18 cellular contexts compared by ENCODE assay signal in genomic region chr3:170636609-170637008, GRCh38. TPM values are rescaled to one million over a fixed set of nuclear protein-coding genes. Genes with fewer than 3 reads are reported as not detected.
DNase-seq lines count a peak whose midpoint lies in the region; FAIRE-seq and TF ChIP-seq lines count a peak whose summit lies in the region.
"Had no signal": no experiment of that assay in that cellular context is flagged by ENCODE, and none has a peak within 500 bp of the region (broad histone marks: within the 10 kb centered on the region; RNA-seq: fewer than 3 reads in every experiment).

No MANE protein-coding gene starts in this region.

- peak; percentile 67 for DNase-seq in NCI-H446 treated with DMSO at 0.1 percent for 48 hours (lab: John Stamatoyannopoulos, UW)
- DNase-seq in dorsolateral prefrontal cortex, result no peak
- DNase-seq in neuronal stem cell (ENCODE audit: low spot score), result no peak
- no peak for DNase-seq in D721Med (ENCODE audit: insufficient read length, low spot score)
- DNase-seq in stomach, result no peak
- DNase-seq in GM19238 (ENCODE audit: insufficient read length, low spot score), result no peak
- DNase-seq: CD4-positive, alpha-beta T cell; DND-41; GDM1; GM23248; KBM-7; NCI-H1105 treated with DMSO at 0.1 percent for 48 hours; NCI-H1694 treated with DMSO at 0.1 percent for 48 hours; NCI-H510A treated with DMSO at 0.1 percent for 48 hours; PC-9 had no signal

- FAIRE-seq in D721Med (lab: Jason Lieb, UNC), result no peak
- FAIRE-seq: A549 had no signal

- peak overlapping the region; percentile 86 for H3K27ac ChIP-seq in DOHH2 (ENCODE audit: low read depth, low read length)
- H3K27ac ChIP-seq in dorsolateral prefrontal cortex, result peak overlapping the region in 46 of 59 donors; percentile 17 to 83 (median 64)
- H3K27ac ChIP-seq in neuronal stem cell (replicated peaks; ENCODE audit: low read length), result no peak overlapping the region
- H3K27ac ChIP-seq in stomach, result no peak overlapping the region
- H3K27ac ChIP-seq: A549, GM23248, PC-9 had no signal

- peaks cover 32% of the 10 kb centered on the region for H3F3A ChIP-seq in DOHH2 (ENCODE audit: control insufficient read depth, insufficient read depth)

- peak overlapping the region; percentile 22 for H2AK5ac ChIP-seq in neuronal stem cell (ENCODE audit: low read depth, low read length)

- H3K23ac ChIP-seq in neuronal stem cell (ENCODE audit: low read depth, low read length, poor library complexity), result no peak overlapping the region

- no peak overlapping the region for H4K8ac ChIP-seq in neuronal stem cell (ENCODE audit: low read depth, low read length)

- peak overlapping the region; percentile 63 for H2BK12ac ChIP-seq in neuronal stem cell (ENCODE audit: low read length)

- H4K91ac ChIP-seq in neuronal stem cell (ENCODE audit: low read depth, low read length, poor library complexity), result no peak overlapping the region

- H3K9ac ChIP-seq in neuronal stem cell (ENCODE audit: low read depth, low read length, poor library complexity), result no peak overlapping the region
- H3K9ac ChIP-seq: GM23248 had no signal

- H3K36me3 ChIP-seq in DOHH2 (ENCODE audit: control insufficient read depth, low read length) (no peaks in the 10 kb centered on the region), neuronal stem cell (replicated peaks in 1 of 2; ENCODE audit: control insufficient read depth in 2 of 2, insufficient read depth in 2 of 2, low read length in 2 of 2) (no peaks in the 10 kb centered on the region), stomach (no peaks in the 10 kb centered on the region)
- H3K36me3 ChIP-seq: HAP-1 had no signal

- no peak overlapping the region for H2BK15ac ChIP-seq in neuronal stem cell (ENCODE audit: low read length)

- H3K27me3 ChIP-seq in DOHH2 (ENCODE audit: control insufficient read depth, low read length) (no peaks in the 10 kb centered on the region), dorsolateral prefrontal cortex (no peaks in the 10 kb centered on the region), neuronal stem cell (ENCODE audit: control insufficient read depth in 3 of 3, insufficient read depth in 3 of 3, low read depth in 1 of 3, low read length in 3 of 3) (no peaks in the 10 kb centered on the region), stomach (no peaks in the 10 kb centered on the region)

- no peak overlapping the region for H2BK120ac ChIP-seq in neuronal stem cell (ENCODE audit: low read depth, low read length)

- no peaks in the 10 kb centered on the region for H3K79me2 ChIP-seq in DOHH2 (ENCODE audit: control insufficient read depth, low read length)

- H3K4ac ChIP-seq in neuronal stem cell (ENCODE audit: low read length), result no peak overlapping the region

- H3K4me3 ChIP-seq in DOHH2 (ENCODE audit: low read length), result no peak overlapping the region
- no peak overlapping the region for H3K4me3 ChIP-seq in dorsolateral prefrontal cortex
- no peak overlapping the region for H3K4me3 ChIP-seq in neuronal stem cell (ENCODE audit: low read length in 2 of 2)
- H3K4me3 ChIP-seq in stomach, result no peak overlapping the region
- H3K4me3 ChIP-seq: A549, GM23248, HAP-1, PC-9 had no signal

- no peaks in the 10 kb centered on the region for H3K9me3 ChIP-seq in DOHH2 (ENCODE audit: control insufficient read depth, insufficient read depth, low read length)
- H3K9me3 ChIP-seq in neuronal stem cell (replicated peaks in 1 of 2; ENCODE audit: control insufficient read depth in 2 of 2, insufficient read depth in 1 of 2, low read depth in 1 of 2, low read length in 2 of 2), result no peaks in the 10 kb centered on the region
- no peaks in the 10 kb centered on the region for H3K9me3 ChIP-seq in stomach
- H3K9me3 ChIP-seq: A549, HAP-1 had no signal

- peaks cover 93% of the 10 kb centered on the region for H3K4me1 ChIP-seq in DOHH2 (ENCODE audit: control insufficient read depth, low read length)
- H3K4me1 ChIP-seq in neuronal stem cell (ENCODE audit: control insufficient read depth in 2 of 2, insufficient read depth in 1 of 2, low read depth in 1 of 2, low read length in 2 of 2), result peaks cover 27 to 35% of the 10 kb centered on the region in 2 donors
- H3K4me1 ChIP-seq in stomach, result no peaks in the 10 kb centered on the region
- H3K4me1 ChIP-seq: A549 had no signal

- H3K18ac ChIP-seq in neuronal stem cell (ENCODE audit: low read length), result peak overlapping the region; percentile 34

- no peaks in the 10 kb centered on the region for H3K9me2 ChIP-seq in DOHH2 (replicated peaks; ENCODE audit: control insufficient read depth, low read length)

- no CpG with 5 or more reads among the region's 5 CpGs for WGBS in neuronal stem cell (ENCODE audit: extremely low coverage in 2 of 2, insufficient read length in 2 of 2, insufficient replicate concordance in 1 of 2), 2 donors
- 86 to 93% (median 87%) methylated on average over 5 of the region's 5 CpGs for WGBS in stomach, 5 donors

- intact Hi-C loops in dorsolateral prefrontal cortex (cut with DNase I) (loop anchor here in 1 of 2 donors (10.0 kb wide), 1 partner anchor 222 kb away; the partner anchor contains the start of gene CLDN11), stomach (cut with DNase I; ENCODE audit: low total_unique reads) (no loop called here)

- H3K14ac ChIP-seq in neuronal stem cell (ENCODE audit: low read length), result no peak overlapping the region

- no peak overlapping the region for H2AFZ ChIP-seq in neuronal stem cell (ENCODE audit: low read length)
- H2AFZ ChIP-seq: GM23248, PC-9 had no signal

- TF ChIP-seq POLR2A in stomach (IDR thresholded peaks at IDR 0.05), result no peak

- TF ChIP-seq CTCF in DOHH2 (IDR thresholded peaks at IDR 0.05; ENCODE audit: low read depth, low read length, poor library complexity, severe bottlenecking) (no peak), dorsolateral prefrontal cortex (IDR thresholded peaks at IDR 0.05 in 54 of 56, conservative IDR thresholded peaks at IDR 0.05 in 2 of 56; ENCODE audit: low read depth in 1 of 56, partially characterized antibody in 56 of 56) (no peak), D721Med (IDR thresholded peaks at IDR 0.05; ENCODE audit: insufficient read depth, missing control alignments) (no peak), stomach (IDR thresholded peaks at IDR 0.05) (no peak)

- H3K79me1 ChIP-seq in neuronal stem cell (ENCODE audit: low read depth, low read length), result no peaks in the 10 kb centered on the region

- no peak for TF ChIP-seq EP300 in stomach (IDR thresholded peaks at IDR 0.05)

- no peak overlapping the region for H2BK5ac ChIP-seq in neuronal stem cell (ENCODE audit: low read length)

- H4K20me1 ChIP-seq in DOHH2 (ENCODE audit: control insufficient read depth, insufficient read depth, low read depth, low read length), result no peaks in the 10 kb centered on the region

- H3K4me2 ChIP-seq in DOHH2 (ENCODE audit: low read length), result peak overlapping the region; percentile 65
- no peak overlapping the region for H3K4me2 ChIP-seq in neuronal stem cell (ENCODE audit: insufficient read depth, low read length, poor library complexity, severe bottlenecking)
- H3K4me2 ChIP-seq: A549, PC-9 had no signal

RNA-seq across cellular contexts. Expression of gene SLC7A14, which starts 50.7 kb away (rescaled TPM):
- total RNA-seq in dorsolateral prefrontal cortex (10 to 100 TPM in 119 of 120 experiments, 1 to 10 TPM in 1; 9.7 to 52.5 (median 32.6) TPM), stomach (1 to 10 TPM in 1 of 5 donors, under 1 TPM in 1, not detected in 3; 0.43 to 2.4 TPM)
- polyA plus RNA-seq in neuronal stem cell (2013, experiment 1 of 2), result under 0.01 TPM
- polyA plus RNA-seq in neuronal stem cell (2013, experiment 2 of 2), result 0.01 TPM
- under 1 TPM in 1 of 3 donors, not detected in 2; 0.10 TPM for polyA plus RNA-seq in stomach
- total RNA-seq: CD4-positive, alpha-beta T cell; GM23248; PC-9 had no signal
- polyA plus RNA-seq: A549 had no signal

Comparison
In these comparisons a context has a peak if more than half of its experiments do, and no peak if none do; other contexts are left out.
1. H3K27ac ChIP-seq: peak in DOHH2 (single experiment) and dorsolateral prefrontal cortex (46 of 59); none in neuronal stem cell (single experiment) and stomach (0 of 5).